Comparison of ENCODE assay signal across 30 cellular contexts in the genomic region with DNA sequence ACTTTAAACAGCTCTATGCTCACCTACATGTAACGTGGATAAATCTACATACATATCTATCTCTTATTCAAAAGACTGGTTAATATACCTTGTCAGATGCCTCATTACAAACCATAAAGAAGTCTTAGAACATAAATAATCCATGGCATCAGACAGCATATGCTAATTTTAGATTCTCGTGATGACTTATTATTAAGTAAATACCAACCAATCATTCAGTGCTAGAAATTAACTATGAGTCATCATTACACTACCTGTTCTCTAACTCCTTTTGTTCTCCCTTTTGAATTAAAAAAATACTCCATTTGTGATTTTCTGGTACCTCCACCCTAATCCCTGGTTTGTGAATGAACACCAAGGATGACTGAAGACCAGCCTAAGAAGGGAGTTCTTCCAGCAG.
DNase-seq lines count a peak whose midpoint lies in the region; ATAC-seq, FAIRE-seq and TF ChIP-seq lines count a peak whose summit lies in the region.
"Had no signal": no experiment of that assay in that cellular context is flagged by ENCODE, and none has a peak within 500 bp of the region (broad histone marks: within the 10 kb centered on the region; RNA-seq: fewer than 3 reads in every experiment).

No MANE protein-coding gene starts in this region.

- H3K9me3 ChIP-seq in A673 (ENCODE audit: low read depth, low read length, poor library complexity, severe bottlenecking) = no peaks in the 10 kb centered on the region
- H3K9me3 ChIP-seq: BLaER1, HAP-1, Peyer's patch, SJSA1 had no signal

- intact Hi-C loops in A673 (cut with micrococcal nuclease; ENCODE audit: unreplicated experiment) = no loop called here

- CTCF ChIA-PET in A673 (lab: Charles Lee) = no interaction called here

- no peak for TF ChIP-seq CTCF in A673 (conservative IDR thresholded peaks at IDR 0.05; ENCODE audit: low read depth, low read length)

- peak; percentile 28 for DNase-seq in DMS53 (lab: John Stamatoyannopoulos, UW)
- no peak for DNase-seq in DMS53 treated with DMSO at 0.1 percent for 48 hours (lab: John Stamatoyannopoulos, UW; ENCODE audit: unreplicated experiment)
- peak; percentile 60 for DNase-seq in NCI-H69 (lab: John Stamatoyannopoulos, UW)
- DNase-seq in SW480 (ENCODE audit: low spot score) = peak; percentile 2
- no peak for DNase-seq in GDM1 (lab: John Stamatoyannopoulos, UW)
- DNase-seq in A673 (ENCODE audit: low spot score) = no peak
- DNase-seq: 8988T; CD4-positive, CD25-positive, alpha-beta regulatory T cell; DMS79; EL; GF-D8; HFFc6; Kasumi-1; NCI-H1092 treated with DMSO at 0.1 percent for 48 hours; NCI-H1436; NCI-H187; NCI-H2081 treated with DMSO at 0.1 percent for 48 hours; NCI-H2171; NCI-H226; NCI-H510A treated with DMSO at 0.1 percent for 48 hours; Peyer's patch had no signal

- H3K4me3 ChIP-seq in A673 (ENCODE audit: low read depth, low read length, poor library complexity, severe bottlenecking) = no peak overlapping the region
- H3K4me3 ChIP-seq: BLaER1, GM23338, HAP-1, K562, Peyer's patch, SJSA1 had no signal

- no peak overlapping the region for H3K27ac ChIP-seq in A673 (ENCODE audit: low read depth, low read length, poor library complexity, severe bottlenecking)
- H3K27ac ChIP-seq: BLaER1, Peyer's patch, SJSA1 had no signal

- no TSS peak for BruUV-seq in A673 (replicated peaks; lab: Mats Ljungman, UMichigan)

- no peak for ATAC-seq in HG03378 (IDR thresholded peaks at IDR 0.05; ENCODE audit: unreplicated experiment)
- ATAC-seq: GM23338, HepG2, K562 had no signal

- no peaks in the 10 kb centered on the region for H3K27me3 ChIP-seq in A673 (replicated peaks; ENCODE audit: insufficient read depth, low read depth, low read length, poor library complexity)
- H3K27me3 ChIP-seq: BLaER1, Peyer's patch, SJSA1 had no signal

- peak; percentile 86 for FAIRE-seq in islet of Langerhans (lab: Jason Lieb, UNC)
- FAIRE-seq: GM12891, HepG2, K562 had no signal

- H3K4me1 ChIP-seq in A673 (ENCODE audit: insufficient read depth, low read length, poor library complexity, severe bottlenecking) = no peaks in the 10 kb centered on the region
- H3K4me1 ChIP-seq: BLaER1, HAP-1, Peyer's patch, SJSA1 had no signal

- no peaks in the 10 kb centered on the region for H3K36me3 ChIP-seq in A673 (ENCODE audit: insufficient read depth, low read length, poor library complexity, severe bottlenecking)
- H3K36me3 ChIP-seq: BLaER1, HAP-1, Peyer's patch, SJSA1 had no signal

- POLR2A ChIA-PET in A673 (lab: Charles Lee; ENCODE audit: low non-redundant PET) = no interaction called here

Comparison
In these comparisons a context has a peak if more than half of its experiments do, and no peak if none do; other contexts are left out.
1. DNase-seq: peak in DMS53 (single experiment), NCI-H69 (single experiment) and SW480 (single experiment); none in DMS53 treated with DMSO at 0.1 percent for 48 hours (single experiment), GDM1 (single experiment) and A673 (single experiment).